In the genomic region with DNA sequence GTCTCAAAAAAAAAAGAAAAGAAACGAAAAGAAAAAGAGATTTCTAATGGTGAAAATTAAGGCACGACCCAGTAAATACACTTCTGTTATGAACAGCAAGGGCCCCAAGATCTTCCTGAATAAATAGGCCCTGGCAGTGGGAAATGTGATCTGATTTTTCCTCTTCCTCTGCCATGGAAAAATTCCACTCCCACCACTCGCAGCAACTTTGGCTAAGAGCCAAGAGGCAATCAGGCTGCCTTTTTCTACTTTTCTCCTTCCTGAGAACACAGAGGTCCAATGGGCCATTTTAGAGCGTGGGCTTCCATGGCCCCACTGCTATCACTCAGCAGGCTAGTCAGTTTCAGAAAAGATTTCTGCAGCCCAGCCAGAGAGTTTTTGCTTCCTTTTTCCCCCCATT, we compare ENCODE assay signal across 12 cellular contexts. TPM values are rescaled to one million over a fixed set of nuclear protein-coding genes. Genes with fewer than 3 reads are reported as not detected.
DNase-seq lines count a peak whose midpoint lies in the region; ATAC-seq and TF ChIP-seq lines count a peak whose summit lies in the region.
"Had no signal": no experiment of that assay in that cellular context is flagged by ENCODE, and none has a peak within 500 bp of the region (broad histone marks: within the 10 kb centered on the region; RNA-seq: fewer than 3 reads in every experiment).

No MANE protein-coding gene starts in this region.

- H3K9me3 ChIP-seq in uterus = no peaks in the 10 kb centered on the region

- peak overlapping the region; percentile 48 for H3K27ac Mint-ChIP-seq in mesothelial cell of epicardium

- H3K4me1 ChIP-seq in uterus = no peaks in the 10 kb centered on the region

- no peak overlapping the region for H3K4me3 ChIP-seq in choroid plexus epithelial cell (ENCODE audit: low read depth, low read length)
- no peak overlapping the region for H3K4me3 ChIP-seq in uterus
- H3K4me3 ChIP-seq: GM23248 had no signal

- ATAC-seq in HG02571 (IDR thresholded peaks at IDR 0.05; ENCODE audit: unreplicated experiment) = no peak

- TF ChIP-seq CTCF in choroid plexus epithelial cell (conservative IDR thresholded peaks at IDR 0.05; ENCODE audit: low read depth, low read length) = no peak
- no peak for TF ChIP-seq CTCF in mesothelial cell of epicardium (IDR thresholded peaks at IDR 0.05; ENCODE audit: unreplicated experiment)
- TF ChIP-seq CTCF in uterus (IDR thresholded peaks at IDR 0.05) = no peak

- H3K27me3 ChIP-seq in uterus = no peaks in the 10 kb centered on the region
- H3K27me3 ChIP-seq: brain microvascular endothelial cell had no signal

- H3K9me3 Mint-ChIP-seq in mesothelial cell of epicardium = peaks cover 5% of the 10 kb centered on the region

- H3K4me1 Mint-ChIP-seq in mesothelial cell of epicardium = peaks cover 19% of the 10 kb centered on the region

- no peaks in the 10 kb centered on the region for H3K27me3 Mint-ChIP-seq in mesothelial cell of epicardium (ENCODE audit: low read depth)

- DNase-seq in NCI-H82 (lab: John Stamatoyannopoulos, UW) (peak; percentile 33), NCI-H82 treated with DMSO at 0.1 percent for 48 hours (lab: John Stamatoyannopoulos, UW; ENCODE audit: unreplicated experiment) (no peak), choroid plexus epithelial cell (ENCODE audit: low read depth) (peak; percentile 18), mesothelial cell of epicardium (ENCODE audit: low spot score in 2 of 2, unreplicated experiment in 2 of 2) (peak in 1 of 2 experiments; percentile 59), uterus (peak; percentile 30 to 34), CD1c-positive myeloid dendritic cell (ENCODE audit: extremely low spot score) (no peak), NCI-H526 treated with DMSO at 0.1 percent for 48 hours (lab: John Stamatoyannopoulos, UW) (no peak)
- DNase-seq: activated CD8-positive, alpha-beta memory T cell treated with anti-CD3 and anti-CD28 coated beads, Interleukin-2, amount 50 U/mL, for 4 hours; brain microvascular endothelial cell; GM23248; stimulated activated naive CD4-positive, alpha-beta T cell had no signal

- H3K36me3 ChIP-seq in uterus = no peaks in the 10 kb centered on the region
- H3K36me3 ChIP-seq: brain microvascular endothelial cell had no signal

- no peak for TF ChIP-seq POLR2A in uterus (IDR thresholded peaks at IDR 0.05)

- intact Hi-C loops in uterus (cut with DNase I; ENCODE audit: low total_unique reads) = no loop called here

- peak overlapping the region in 1 of 2 donors; percentile 33 for H3K27ac ChIP-seq in uterus
- H3K27ac ChIP-seq: brain microvascular endothelial cell, GM23248 had no signal

- H3K4me3 Mint-ChIP-seq in mesothelial cell of epicardium = no peak overlapping the region

- no peaks in the 10 kb centered on the region for H3K36me3 Mint-ChIP-seq in mesothelial cell of epicardium

RNA-seq across cellular contexts. Expression of a gene that starts 33.7 kb away (rescaled TPM):
- 18.7 to 20.7 TPM (median 19.2 TPM) in 3 replicates for total RNA-seq in mesothelial cell of epicardium
- total RNA-seq in uterus = 10 to 100 TPM in 3 of 4 donors, 1 to 10 TPM in 1; 9.5 to 31.5 (median 18.5) TPM

Comparison
In these comparisons a context has a peak if more than half of its experiments do, and no peak if none do; other contexts are left out.
1. DNase-seq: peak in NCI-H82 (single experiment), choroid plexus epithelial cell (single experiment) and uterus (2 of 2); none in NCI-H82 treated with DMSO at 0.1 percent for 48 hours (single experiment), CD1c-positive myeloid dendritic cell (single experiment) and NCI-H526 treated with DMSO at 0.1 percent for 48 hours (single experiment).